ENCODE assay signal across 8 cellular contexts in the genomic region with DNA sequence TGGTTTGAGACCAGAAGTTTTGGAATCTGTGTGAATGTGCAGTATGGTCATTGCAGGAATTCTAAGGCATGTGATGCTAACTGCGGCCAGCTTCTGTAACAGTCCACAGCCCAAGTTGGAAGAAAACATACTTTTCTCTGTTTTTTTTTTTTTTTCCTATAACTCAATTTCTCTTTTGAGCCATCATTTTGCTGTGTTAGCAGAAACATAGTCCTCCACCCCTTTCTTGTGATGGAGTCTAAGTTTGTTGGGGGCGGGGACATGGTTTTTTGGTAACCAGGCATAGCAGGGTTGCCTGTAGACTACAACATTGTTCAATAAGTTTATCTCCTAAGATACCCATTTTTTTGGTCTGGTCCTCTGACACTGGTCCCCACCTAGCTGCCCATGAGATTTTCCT.
"Had no signal": no experiment of that assay in that cellular context is flagged by ENCODE, and none has a peak within 500 bp of the region (broad histone marks: within the 10 kb centered on the region; RNA-seq: fewer than 3 reads in every experiment).

No MANE protein-coding gene starts in this region.

- DNase-seq: GDM1, GF-D8 had no signal

- ATAC-seq: GM12878 had no signal

- FAIRE-seq: G401.6, GM12878, GM12891, GM12892, GM18507, GM19239 had no signal

- H3K4me3 ChIP-seq: GM12878 had no signal
